In genomic region chr4:38930696-38931095, GRCh38 we compare ENCODE assay signal across 21 cellular contexts.
DNase-seq lines count a peak whose midpoint lies in the region; ATAC-seq, FAIRE-seq and TF ChIP-seq lines count a peak whose summit lies in the region.
"Had no signal": no experiment of that assay in that cellular context is flagged by ENCODE, and none has a peak within 500 bp of the region (broad histone marks: within the 10 kb centered on the region; RNA-seq: fewer than 3 reads in every experiment).

No MANE protein-coding gene starts in this region.

- no peak for TF ChIP-seq EP300 in gastroesophageal sphincter (IDR thresholded peaks at IDR 0.05)

- H3K4me1 ChIP-seq in OCI-LY3 (ENCODE audit: low read length): peaks cover 15% of the 10 kb centered on the region
- peaks cover 0 to 27% (median 0%) of the 10 kb centered on the region in 3 donors for H3K4me1 ChIP-seq in gastroesophageal sphincter
- peaks cover 46% of the 10 kb centered on the region for H3K4me1 ChIP-seq in rectal smooth muscle tissue (ENCODE audit: control insufficient read depth, insufficient read depth, low read length)
- H3K4me1 ChIP-seq in neuronal stem cell (ENCODE audit: control insufficient read depth in 2 of 2, insufficient read depth in 1 of 2, low read depth in 1 of 2, low read length in 2 of 2): peaks cover 6 to 12% of the 10 kb centered on the region in 2 donors
- H3K4me1 ChIP-seq: BLaER1 treated with 17β-estradiol and CSF1 and Interleukin-3, amounts not matched to agents 10 nM and 100 nM had no signal

- H2BK15ac ChIP-seq in neuronal stem cell (ENCODE audit: low read length): no peak overlapping the region

- peak overlapping the region; percentile 48 for H3K4me3 ChIP-seq in OCI-LY3 (ENCODE audit: low read length)
- no peak overlapping the region for H3K4me3 ChIP-seq in gastroesophageal sphincter
- no peak overlapping the region for H3K4me3 ChIP-seq in rectal smooth muscle tissue (ENCODE audit: low read length)
- H3K4me3 ChIP-seq in neuronal stem cell (ENCODE audit: low read length in 2 of 2): no peak overlapping the region
- H3K4me3 ChIP-seq in foreskin fibroblast (ENCODE audit: low read depth in 1 of 2, low read length in 2 of 2): no peak overlapping the region
- H3K4me3 ChIP-seq: BLaER1 treated with 17β-estradiol and CSF1 and Interleukin-3, amounts not matched to agents 10 nM and 100 nM had no signal

- H3K9ac ChIP-seq in OCI-LY3 (ENCODE audit: low read length) (peak overlapping the region; percentile 36; the same call in 1 of the 2 replicates), rectal smooth muscle tissue (ENCODE audit: low read length) (no peak overlapping the region), neuronal stem cell (ENCODE audit: low read depth, low read length, poor library complexity) (no peak overlapping the region)
- H3K9ac ChIP-seq: BLaER1 treated with 17β-estradiol and CSF1 and Interleukin-3, amounts not matched to agents 10 nM and 100 nM had no signal

- no peak overlapping the region for H3K14ac ChIP-seq in neuronal stem cell (ENCODE audit: low read length)

- peak; percentile 54 for DNase-seq in NCI-H2227 (lab: John Stamatoyannopoulos, UW; ENCODE audit: unreplicated experiment)
- no peak for DNase-seq in neuronal stem cell (ENCODE audit: low spot score)
- DNase-seq in foreskin fibroblast: no peak
- no peak for DNase-seq in GM19239 (ENCODE audit: insufficient read length, low spot score)
- DNase-seq: Calu3; CD8-positive, alpha-beta T cell; DMS79; HFFc6; KBM-7; NCI-H1105; NCI-H1694 treated with DMSO at 0.1 percent for 48 hours; NCI-H2107; NCI-H226; NCI-H524 treated with DMSO at 0.1 percent for 48 hours; NK-92 treated with Interleukin-12 subunit alpha and Interleukin-12 subunit beta, amount 100 ng/mL, for 24 hours had no signal

- H3K9me3 ChIP-seq in OCI-LY3 (ENCODE audit: insufficient read depth, low read length) (no peaks in the 10 kb centered on the region), gastroesophageal sphincter (no peaks in the 10 kb centered on the region), neuronal stem cell (replicated peaks in 1 of 2; ENCODE audit: control insufficient read depth in 2 of 2, insufficient read depth in 1 of 2, low read depth in 1 of 2, low read length in 2 of 2) (no peaks in the 10 kb centered on the region)
- H3K9me3 ChIP-seq: BLaER1 treated with 17β-estradiol and CSF1 and Interleukin-3, amounts not matched to agents 10 nM and 100 nM had no signal

- WGBS in gastroesophageal sphincter (ENCODE audit: low coverage in 1 of 2), 2 donors: 48 to 67% methylated on average over 6 of the region's 6 CpGs
- WGBS in neuronal stem cell (ENCODE audit: extremely low coverage in 2 of 2, insufficient read length in 2 of 2, insufficient replicate concordance in 1 of 2), 2 donors: no CpG with 5 or more reads among the region's 6 CpGs

- H3K79me2 ChIP-seq in OCI-LY3 (ENCODE audit: low read length): no peaks in the 10 kb centered on the region

- H3K27ac ChIP-seq in OCI-LY3 (ENCODE audit: low read length): peak overlapping the region; percentile 21; the same call in 1 of the 2 replicates
- peak overlapping the region in 3 of 4 donors; percentile 18 to 65 (median 40) for H3K27ac ChIP-seq in gastroesophageal sphincter
- peak overlapping the region; percentile 84 for H3K27ac ChIP-seq in rectal smooth muscle tissue (ENCODE audit: low read depth, low read length)
- H3K27ac ChIP-seq in neuronal stem cell (replicated peaks; ENCODE audit: low read length): no peak overlapping the region
- H3K27ac ChIP-seq: BLaER1 treated with 17β-estradiol and CSF1 and Interleukin-3, amounts not matched to agents 10 nM and 100 nM had no signal

- no peak overlapping the region for H3K4ac ChIP-seq in neuronal stem cell (ENCODE audit: low read length)

- H3K79me1 ChIP-seq in neuronal stem cell (ENCODE audit: low read depth, low read length): no peaks in the 10 kb centered on the region

- H3K36me3 ChIP-seq in OCI-LY3 (replicated peaks; ENCODE audit: low read depth, low read length) (no peaks in the 10 kb centered on the region), gastroesophageal sphincter (peaks cover 3 to 93% of the 10 kb centered on the region in 2 donors), rectal smooth muscle tissue (ENCODE audit: control insufficient read depth, insufficient read depth, low read length) (peaks cover 29% of the 10 kb centered on the region), neuronal stem cell (replicated peaks in 1 of 2; ENCODE audit: control insufficient read depth in 2 of 2, insufficient read depth in 2 of 2, low read length in 2 of 2) (no peaks in the 10 kb centered on the region)

- no peak for TF ChIP-seq POLR2A in gastroesophageal sphincter (IDR thresholded peaks at IDR 0.05)

- no peak overlapping the region for H4K8ac ChIP-seq in neuronal stem cell (ENCODE audit: low read depth, low read length)

- no peak overlapping the region for H3K18ac ChIP-seq in neuronal stem cell (ENCODE audit: low read length)

- no peak overlapping the region for H4K91ac ChIP-seq in neuronal stem cell (ENCODE audit: low read depth, low read length, poor library complexity)

- peak overlapping the region; percentile 53; the same call in 1 of the 2 replicates for H2AFZ ChIP-seq in OCI-LY3 (ENCODE audit: low read depth, low read length)
- no peak overlapping the region for H2AFZ ChIP-seq in neuronal stem cell (ENCODE audit: low read length)

- TF ChIP-seq CTCF in OCI-LY3 (IDR thresholded peaks at IDR 0.05; ENCODE audit: low read depth, low read length) (no peak), gastroesophageal sphincter (IDR thresholded peaks at IDR 0.05) (no peak), foreskin fibroblast (IDR thresholded peaks at IDR 0.05; ENCODE audit: low read depth, low read length) (no peak)

- FAIRE-seq in GM19239 (lab: Jason Lieb, UNC): no peak
- FAIRE-seq: RCC 7860 had no signal

- H2AK5ac ChIP-seq in neuronal stem cell (ENCODE audit: low read depth, low read length): no peak overlapping the region

- no peaks in the 10 kb centered on the region for H4K20me1 ChIP-seq in OCI-LY3 (ENCODE audit: insufficient read depth, low read length)
- H4K20me1 ChIP-seq: BLaER1 treated with 17β-estradiol and CSF1 and Interleukin-3, amounts not matched to agents 10 nM and 100 nM had no signal

- H2BK120ac ChIP-seq in neuronal stem cell (ENCODE audit: low read depth, low read length): no peak overlapping the region

- H3K4me2 ChIP-seq in OCI-LY3 (ENCODE audit: low read length): peak overlapping the region; percentile 80
- no peak overlapping the region for H3K4me2 ChIP-seq in neuronal stem cell (ENCODE audit: insufficient read depth, low read length, poor library complexity, severe bottlenecking)
- H3K4me2 ChIP-seq: BLaER1 treated with 17β-estradiol and CSF1 and Interleukin-3, amounts not matched to agents 10 nM and 100 nM had no signal

- H3K23ac ChIP-seq in neuronal stem cell (ENCODE audit: low read depth, low read length, poor library complexity): no peak overlapping the region

- H2BK5ac ChIP-seq in neuronal stem cell (ENCODE audit: low read length): no peak overlapping the region

- H2BK12ac ChIP-seq in neuronal stem cell (ENCODE audit: low read length): no peak overlapping the region

- H3K27me3 ChIP-seq in OCI-LY3 (ENCODE audit: low read depth, low read length): no peaks in the 10 kb centered on the region
- no peaks in the 10 kb centered on the region for H3K27me3 ChIP-seq in gastroesophageal sphincter
- no peaks in the 10 kb centered on the region for H3K27me3 ChIP-seq in rectal smooth muscle tissue (ENCODE audit: control insufficient read depth, insufficient read depth, low read length)
- H3K27me3 ChIP-seq in neuronal stem cell (ENCODE audit: control insufficient read depth in 3 of 3, insufficient read depth in 3 of 3, low read depth in 1 of 3, low read length in 3 of 3): no peaks in the 10 kb centered on the region
- H3K27me3 ChIP-seq: BLaER1 treated with 17β-estradiol and CSF1 and Interleukin-3, amounts not matched to agents 10 nM and 100 nM had no signal

- no peak for ATAC-seq in gastroesophageal sphincter
- ATAC-seq: CD8-positive, alpha-beta T cell; Right ventricle myocardium inferior had no signal
